Comparison of ENCODE assay signal across 26 cellular contexts in the genomic region with DNA sequence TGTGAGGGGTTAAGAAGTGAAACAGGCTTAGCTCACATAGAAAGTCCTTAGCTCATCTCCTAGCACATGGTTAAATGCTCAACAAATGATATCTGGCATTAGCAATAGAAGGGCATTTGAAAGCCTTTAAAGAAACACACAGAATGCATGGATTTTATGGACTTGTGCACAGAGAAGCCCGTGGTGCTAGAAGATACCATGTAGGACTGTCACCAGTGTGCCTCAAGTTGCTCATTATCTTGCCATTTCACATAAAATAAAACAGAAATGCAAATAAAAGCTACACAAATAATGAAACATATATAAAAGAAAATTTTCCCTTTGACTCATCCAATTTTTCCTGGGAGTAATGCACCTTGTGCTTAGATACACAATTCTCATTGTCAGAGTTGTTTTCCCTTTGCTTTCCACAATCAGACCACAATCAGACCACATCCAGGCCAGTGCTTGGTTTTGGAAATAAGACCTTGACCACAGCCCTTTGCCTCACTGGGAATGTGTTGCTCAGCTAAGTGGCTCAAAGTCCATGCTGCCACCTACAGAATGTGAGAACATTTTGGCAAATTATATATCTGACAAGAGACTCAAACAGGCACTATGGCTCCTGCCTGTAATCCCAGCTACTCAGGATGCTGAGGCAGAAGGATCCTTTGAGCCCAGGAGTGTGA. TPM values are rescaled to one million over a fixed set of nuclear protein-coding genes. Genes with fewer than 3 reads are reported as not detected.
DNase-seq lines count a peak whose midpoint lies in the region; ATAC-seq, FAIRE-seq and TF ChIP-seq lines count a peak whose summit lies in the region.
"Had no signal": no experiment of that assay in that cellular context is flagged by ENCODE, and none has a peak within 500 bp of the region (broad histone marks: within the 10 kb centered on the region; RNA-seq: fewer than 3 reads in every experiment).

No MANE protein-coding gene starts in this region.

- ATAC-seq in HG03175 (IDR thresholded peaks at IDR 0.05; ENCODE audit: unreplicated experiment) (no peak), GM18498 (IDR thresholded peaks at IDR 0.05; ENCODE audit: unreplicated experiment) (no peak)
- ATAC-seq: psoas muscle, T-cell had no signal

- H3K79me2 ChIP-seq in hepatocyte: no peaks in the 10 kb centered on the region

- H3K9me2 ChIP-seq in hepatocyte (replicated peaks; ENCODE audit: insufficient read depth): no peaks in the 10 kb centered on the region

- H3K4me3 ChIP-seq in hepatocyte: no peak overlapping the region
- H3K4me3 ChIP-seq: cardiac muscle cell, lung, psoas muscle had no signal

- peak; percentile 5 for FAIRE-seq in GM12892 (lab: Jason Lieb, UNC)
- FAIRE-seq: D721Med, G401.6 had no signal

- no peak overlapping the region for H3K27ac ChIP-seq in hepatocyte
- H3K27ac ChIP-seq: C4-2B, cardiac muscle cell, neutrophil, psoas muscle, VCaP had no signal

- peaks cover 5% of the 10 kb centered on the region for H3K4me1 ChIP-seq in hepatocyte (ENCODE audit: insufficient read depth)
- H3K4me1 ChIP-seq: psoas muscle had no signal

- DNase-seq in A172 (ENCODE audit: low spot score) (peak; percentile 87), GM12892 (ENCODE audit: insufficient read length) (no peak), RPMI7951 (ENCODE audit: low read depth) (peak; percentile 83), hepatocyte (ENCODE audit: low spot score) (peak; percentile 28), OCI-M2 (lab: John Stamatoyannopoulos, UW; ENCODE audit: unreplicated experiment) (no peak), NCI-H1436 treated with DMSO at 0.1 percent for 48 hours (lab: John Stamatoyannopoulos, UW) (no peak)
- DNase-seq: ACHN; activated effector memory CD4-positive, alpha-beta T cell treated with Interleukin-2 at 50 U/mL for 16 hours; foreskin melanocyte; H7; hypothalamus; islet precursor cell; NCI-H1092; NCI-H2029 treated with DMSO at 0.1 percent for 48 hours; psoas muscle; Right ventricle myocardium superior; T-cell had no signal

- 85% methylated on average over 1 of the region's 1 CpG for WGBS in hepatocyte (ENCODE audit: low lambda C conversion rate, missing lambda C conversion rate)

- no peaks in the 10 kb centered on the region for H3K36me3 ChIP-seq in hepatocyte (replicated peaks; ENCODE audit: insufficient read depth, low read depth)
- H3K36me3 ChIP-seq: cardiac muscle cell, neutrophil had no signal

- no peak overlapping the region for H2AFZ ChIP-seq in hepatocyte

- no peaks in the 10 kb centered on the region for H4K20me1 ChIP-seq in hepatocyte (ENCODE audit: insufficient read depth, poor library complexity, severe bottlenecking)

- no peak overlapping the region for H3K4me2 ChIP-seq in hepatocyte

- no peaks in the 10 kb centered on the region for H3K9me3 ChIP-seq in hepatocyte (ENCODE audit: low read depth)
- H3K9me3 ChIP-seq: neutrophil, psoas muscle had no signal

- TF ChIP-seq CTCF in hepatocyte (IDR thresholded peaks at IDR 0.05; ENCODE audit: poor library complexity): no peak

- no peak for TF ChIP-seq POLR2A in GM12892 (IDR thresholded peaks at IDR 0.05; ENCODE audit: low read depth, low read length)

- no peaks in the 10 kb centered on the region for H3K27me3 ChIP-seq in hepatocyte
- H3K27me3 ChIP-seq: cardiac muscle cell, neutrophil had no signal

RNA-seq across cellular contexts. Expression of a gene that starts 9.5 kb away (rescaled TPM):
- total RNA-seq in A172 (2014; rRNA removed; shearing (Covaris generic)): 72.4 and 84.0 TPM in 2 replicates
- polyA plus RNA-seq in GM12892 (2012; ENCODE audit: missing spikeins): 45.5 TPM
- 33.4 and 33.5 TPM in 2 replicates for total RNA-seq in RPMI7951 (2014; rRNA removed; shearing (Covaris generic))
- 62.6 and 66.6 TPM in 2 replicates for total RNA-seq in hepatocyte
- 25.9 and 26.4 TPM in 2 replicates for polyA plus RNA-seq in hepatocyte

Comparison
In these comparisons a context has a peak if more than half of its experiments do, and no peak if none do; other contexts are left out.
1. DNase-seq: peak in A172 (single experiment), RPMI7951 (single experiment) and hepatocyte (single experiment); none in GM12892 (single experiment), OCI-M2 (single experiment) and NCI-H1436 treated with DMSO at 0.1 percent for 48 hours (single experiment).